23 cellular contexts compared by ENCODE assay signal in the genomic region with DNA sequence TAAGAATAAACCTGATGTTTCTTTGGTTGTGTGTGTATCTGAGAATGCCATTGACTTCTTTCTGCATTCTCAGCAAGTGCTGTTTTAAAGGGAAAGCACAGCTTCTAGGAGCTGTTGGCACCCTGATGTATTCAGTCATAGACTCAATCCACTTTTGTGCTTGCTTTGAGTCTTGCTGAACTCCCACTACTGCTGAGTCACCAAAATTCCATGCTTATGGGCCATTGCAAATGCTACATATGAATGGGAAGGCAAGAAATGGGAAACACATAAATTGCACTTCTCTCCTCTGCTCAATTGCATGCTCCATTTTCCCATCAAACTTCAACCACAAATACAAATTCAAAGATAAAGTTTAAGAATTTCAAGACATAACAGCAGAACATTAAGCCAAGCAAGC. TPM values are rescaled to one million over a fixed set of nuclear protein-coding genes. Genes with fewer than 3 reads are reported as not detected.
"Had no signal": no experiment of that assay in that cellular context is flagged by ENCODE, and none has a peak within 500 bp of the region (broad histone marks: within the 10 kb centered on the region; RNA-seq: fewer than 3 reads in every experiment).

No MANE protein-coding gene starts in this region.

- H3K36me3 Mint-ChIP-seq: brain, T-cell had no signal

- H3K9me3 ChIP-seq: pancreas, stomach had no signal

- H3K4me1 Mint-ChIP-seq: neural crest cell, T-cell had no signal

- H3K27me3 ChIP-seq: foreskin keratinocyte, pancreas, stomach had no signal

- H3K27ac ChIP-seq: foreskin keratinocyte, pancreas, skin epidermis, stomach, WERI-Rb-1 had no signal

- ATAC-seq: foreskin keratinocyte, left ventricle myocardium superior, pancreas, T-cell had no signal

- DNase-seq: activated CD4-positive, alpha-beta T cell treated with anti-CD3 and anti-CD28 coated beads for 4 hours; activated naive CD4-positive, alpha-beta T cell; endodermal cell; foreskin keratinocyte; left ventricle myocardium superior; mesenchymal stem cell; pancreas; retina; stimulated activated CD4-positive, alpha-beta T cell treated with anti-CD3 and anti-CD28 coated beads, Interleukin-4, amount 100 ng/mL, for 4 hours; stomach; T-cell; T1000; WERI-Rb-1 had no signal

- H3K4me3 Mint-ChIP-seq: activated T-helper 1 cell treated with anti-CD3 and anti-CD28 coated beads, Interleukin-12 subunit alpha, Interleukin-12 subunit beta, Interleukin-2, Interleukin-4 antibody, amounts not matched to agents 30 ng/mL and 10 ng/mL and 1 ng/mL, durations not matched to agents 14 hours and 24 hours and 36 hours; brain; endodermal cell; neural crest cell; T-cell had no signal

- H3K9me3 Mint-ChIP-seq: activated T-helper 1 cell treated with anti-CD3 and anti-CD28 coated beads, Interleukin-12 subunit alpha, Interleukin-12 subunit beta, Interleukin-2, Interleukin-4 antibody, amounts not matched to agents 30 ng/mL and 10 ng/mL and 1 ng/mL, durations not matched to agents 14 hours and 24 hours and 36 hours; brain; endodermal cell; neural crest cell had no signal

- H3K27ac Mint-ChIP-seq: activated T-helper 1 cell treated with anti-CD3 and anti-CD28 coated beads, Interleukin-12 subunit alpha, Interleukin-12 subunit beta, Interleukin-2, Interleukin-4 antibody, amounts not matched to agents 30 ng/mL and 10 ng/mL and 1 ng/mL, durations not matched to agents 14 hours and 24 hours and 36 hours; brain; endodermal cell; T-cell had no signal

- FAIRE-seq: keratinocyte, pancreas had no signal

- H3K36me3 ChIP-seq: pancreas, stomach, WERI-Rb-1 had no signal

- H3K4me1 ChIP-seq: foreskin keratinocyte, pancreas, stomach had no signal

- H3K4me3 ChIP-seq: pancreas, skin epidermis, stomach had no signal

RNA-seq across cellular contexts. Expression of a gene that starts 9.8 kb away (rescaled TPM):
- total RNA-seq: activated T-helper 1 cell treated with anti-CD3 and anti-CD28 coated beads, Interleukin-12 subunit alpha, Interleukin-12 subunit beta, Interleukin-2, Interleukin-4 antibody, amounts not matched to agents 30 ng/mL and 10 ng/mL and 1 ng/mL, durations not matched to agents 14 hours and 24 hours and 36 hours; cerebellum; dermis microvascular lymphatic vessel endothelial cell; endodermal cell; foreskin keratinocyte; left ventricle myocardium superior; neural crest cell; pancreas; stomach; T-cell; urinary bladder had no signal
- polyA plus RNA-seq: esophagus, foreskin keratinocyte, keratinocyte, pancreas, stomach, thymus, urinary bladder had no signal
